Comparison of ENCODE assay signal across 17 cellular contexts in the genomic region with DNA sequence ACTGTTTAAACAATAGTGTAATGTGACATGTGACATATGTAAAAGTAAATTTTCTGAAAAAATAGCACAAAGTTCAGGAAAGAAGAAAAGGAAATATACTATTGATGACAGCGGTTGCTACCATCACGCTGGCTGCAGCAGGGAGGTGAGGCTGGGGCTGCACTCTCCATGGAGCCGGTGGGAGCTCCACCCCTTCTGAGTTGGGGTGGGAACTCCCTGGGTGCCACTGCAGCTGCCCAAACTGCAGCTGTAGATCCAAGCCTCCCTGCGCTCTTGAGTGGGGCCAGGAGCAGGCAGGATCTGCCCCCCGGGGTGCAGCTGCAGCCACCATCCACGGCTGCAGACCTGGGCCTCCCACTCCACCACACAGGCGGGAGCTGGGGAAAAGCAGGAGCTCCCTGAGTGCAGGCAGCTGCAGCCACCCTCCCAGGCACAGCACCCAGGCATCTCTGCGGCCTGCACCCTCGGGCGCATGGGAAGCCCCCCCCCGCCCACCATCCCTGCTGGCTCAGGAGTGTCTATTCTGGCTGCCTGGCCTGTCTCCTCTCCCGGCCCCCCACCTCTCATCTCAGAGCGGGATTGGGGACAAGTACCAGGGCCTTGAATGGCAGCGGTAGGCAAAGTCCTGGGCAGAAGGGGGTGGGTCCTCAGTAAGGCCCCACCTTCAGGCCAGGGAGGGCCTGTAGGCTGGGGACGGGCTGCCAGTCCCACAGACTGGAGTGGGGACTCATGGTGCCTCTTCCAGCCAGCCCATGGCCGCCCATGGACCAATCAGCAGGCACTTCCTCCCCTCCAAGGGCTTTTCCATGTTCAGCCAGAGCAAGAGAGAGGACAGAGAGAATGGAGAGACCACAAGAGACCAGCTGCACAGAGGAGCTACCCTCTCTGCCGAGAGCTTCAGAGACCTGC. TPM values are rescaled to one million over a fixed set of nuclear protein-coding genes. Genes with fewer than 3 reads are reported as not detected.
"Had no signal": no experiment of that assay in that cellular context is flagged by ENCODE, and none has a peak within 500 bp of the region (broad histone marks: within the 10 kb centered on the region; RNA-seq: fewer than 3 reads in every experiment).

No MANE protein-coding gene starts in this region.

- H3K4me3 Mint-ChIP-seq: activated B cell treated with CpG ODN at 0.5 μM for 24 hours; activated CD4-positive, alpha-beta T cell treated with anti-CD3 and anti-CD28 coated beads, Interleukin-2, amount 10 ng/mL, durations not matched to agents 24 days and 14 days; activated CD8-positive, alpha-beta T cell treated with anti-CD3 and anti-CD28 coated beads, Interleukin-2, amount 10 ng/mL, durations not matched to agents 7 days and 5 days; activated naive CD8-positive, alpha-beta T cell; brain; effector memory CD8-positive, alpha-beta T cell; nephron; T-helper 2 cell treated with Interferon-gamma antibody and Interleukin-4, amounts not matched to agents 5 μg/mL and 100 μg/mL, for 36 hours had no signal

- H3K4me3 ChIP-seq: sigmoid colon, thyroid gland, uterus had no signal

- H3K9me3 Mint-ChIP-seq: activated CD4-positive, alpha-beta T cell treated with anti-CD3 and anti-CD28 coated beads, Interleukin-2, amount 10 ng/mL, durations not matched to agents 24 days and 14 days; T-helper 2 cell treated with Interferon-gamma antibody and Interleukin-4, amounts not matched to agents 5 μg/mL and 100 μg/mL, for 36 hours had no signal

- H3K36me3 Mint-ChIP-seq: activated naive CD8-positive, alpha-beta T cell had no signal

- H3K9me3 ChIP-seq: sigmoid colon, thyroid gland, uterus had no signal

- H3K27ac Mint-ChIP-seq: activated B cell treated with CpG ODN at 0.5 μM for 24 hours; activated CD4-positive, alpha-beta T cell treated with anti-CD3 and anti-CD28 coated beads, Interleukin-2, amount 10 ng/mL, durations not matched to agents 24 days and 14 days; activated CD8-positive, alpha-beta T cell treated with anti-CD3 and anti-CD28 coated beads, Interleukin-2, amount 10 ng/mL, durations not matched to agents 7 days and 5 days; activated naive CD8-positive, alpha-beta T cell; brain; effector memory CD8-positive, alpha-beta T cell; T-helper 2 cell treated with Interferon-gamma antibody and Interleukin-4, amounts not matched to agents 5 μg/mL and 100 μg/mL, for 36 hours had no signal

- DNase-seq: activated B cell treated with CpG ODN at 0.5 μM for 24 hours; activated CD4-positive, alpha-beta T cell treated with anti-CD3 and anti-CD28 coated beads, Interleukin-2, amount 10 ng/mL, durations not matched to agents 24 days and 14 days; activated CD8-positive, alpha-beta memory T cell treated with anti-CD3 and anti-CD28 coated beads, Interleukin-2, amount 50 U/mL, for 4 hours; activated CD8-positive, alpha-beta T cell treated with anti-CD3 and anti-CD28 coated beads, Interleukin-2, amount 10 ng/mL, durations not matched to agents 7 days and 5 days; activated gamma-delta T cell treated with Interleukin-2 at 50 U/mL for 16 hours; effector memory CD8-positive, alpha-beta T cell; head of caudate nucleus; left colon; sigmoid colon; stimulated activated CD4-positive, alpha-beta T cell treated with anti-CD3 and anti-CD28 coated beads, Interleukin-2, amount 100 ng/mL, for 24 hours; thyroid gland; uterus had no signal

- H3K27ac ChIP-seq: epithelial cell of prostate, sigmoid colon, thyroid gland had no signal

- H3K4me1 Mint-ChIP-seq: activated CD4-positive, alpha-beta T cell treated with anti-CD3 and anti-CD28 coated beads, Interleukin-2, amount 10 ng/mL, durations not matched to agents 24 days and 14 days had no signal

- H3K27me3 Mint-ChIP-seq: effector memory CD8-positive, alpha-beta T cell had no signal

- H3K27me3 ChIP-seq: sigmoid colon, thyroid gland, uterus had no signal

- H3K36me3 ChIP-seq: uterus had no signal

- ATAC-seq: activated CD8-positive, alpha-beta T cell treated with anti-CD3 and anti-CD28 coated beads, Interleukin-2, amount 10 ng/mL, durations not matched to agents 7 days and 5 days; effector memory CD8-positive, alpha-beta T cell; left colon had no signal

RNA-seq across cellular contexts. Expression of a gene that starts 50.1 kb away (rescaled TPM):
- total RNA-seq: activated CD8-positive, alpha-beta T cell treated with anti-CD3 and anti-CD28 coated beads, Interleukin-2, amount 10 ng/mL, durations not matched to agents 7 days and 5 days had no signal
